ENCODE assay signal across 20 cellular contexts in the genomic region with DNA sequence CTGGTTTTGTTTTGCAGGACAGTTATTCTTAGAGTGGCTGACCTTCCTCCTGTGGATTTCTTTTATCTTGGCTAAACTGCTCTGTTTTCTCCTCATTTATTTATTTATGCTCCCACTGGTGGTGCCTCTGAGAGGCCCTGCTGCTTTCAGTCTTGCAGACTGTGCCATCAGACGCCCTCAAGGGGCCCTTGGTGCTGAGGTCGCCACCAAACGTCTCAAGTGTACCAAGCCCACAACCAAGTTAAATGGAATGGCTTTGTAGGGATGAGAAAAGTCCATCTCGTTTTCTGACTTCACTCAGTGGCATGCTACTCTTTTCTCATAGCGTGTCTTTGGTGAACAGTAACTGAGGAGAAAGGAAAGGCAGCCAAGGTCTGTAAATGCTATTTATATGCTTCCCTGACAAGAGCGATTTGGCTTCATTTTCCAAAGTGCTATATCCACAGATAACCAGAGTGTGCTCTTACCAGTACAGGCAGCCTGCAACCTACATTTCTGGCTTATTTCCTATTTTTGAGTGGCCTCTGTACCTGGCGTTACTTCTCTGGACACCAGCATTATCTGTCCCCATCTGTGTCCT.
DNase-seq lines count a peak whose midpoint lies in the region; ATAC-seq, FAIRE-seq and TF ChIP-seq lines count a peak whose summit lies in the region.
"Had no signal": no experiment of that assay in that cellular context is flagged by ENCODE, and none has a peak within 500 bp of the region (broad histone marks: within the 10 kb centered on the region; RNA-seq: fewer than 3 reads in every experiment).

No MANE protein-coding gene starts in this region.

- H3K4me1 ChIP-seq in adipocyte (ENCODE audit: control insufficient read depth, insufficient read depth, low read length) (peaks cover 25% of the 10 kb centered on the region), cardiac muscle cell (ENCODE audit: low read depth) (peaks cover 13% of the 10 kb centered on the region), prostate gland (replicated peaks) (no peaks in the 10 kb centered on the region)

- 54% methylated on average over 7 of the region's 7 CpGs for WGBS in prostate gland

- intact Hi-C loops in prostate gland (cut with DNase I), result no loop called here

- TF ChIP-seq CTCF in cardiac muscle cell (IDR thresholded peaks at IDR 0.05; ENCODE audit: low read depth, low read length) (no peak), prostate gland (IDR thresholded peaks at IDR 0.05) (no peak)

- DNase-seq in DMS79 (lab: John Stamatoyannopoulos, UW), result peak; percentile 58
- DNase-seq in adipocyte (ENCODE audit: low read depth), result peak; percentile 17
- peak; percentile 27 for DNase-seq in cardiac muscle cell (ENCODE audit: low read depth in 1 of 2, low spot score in 1 of 2)
- peak; percentile 27 for DNase-seq in prostate gland (ENCODE audit: low spot score)
- DNase-seq in NCI-H2029 treated with DMSO at 0.1 percent for 48 hours (lab: John Stamatoyannopoulos, UW), result no peak
- no peak for DNase-seq in GM12892 (ENCODE audit: insufficient read length)
- no peak for DNase-seq in NAMALWA (ENCODE audit: low spot score)
- DNase-seq: activated naive CD8-positive, alpha-beta T cell treated with anti-CD3 and anti-CD28 coated beads for 36 hours; head of caudate nucleus; NCI-H1417; posterior cingulate gyrus; SK-N-SH; stimulated activated CD4-positive, alpha-beta T cell treated with anti-CD3 and anti-CD28 coated beads, Interleukin-2, amount 100 ng/mL, for 48 hours; stimulated activated naive CD4-positive, alpha-beta T cell; WERI-Rb-1 had no signal

- H3K9me3 ChIP-seq in adipocyte (ENCODE audit: control insufficient read depth, low read length), result no peaks in the 10 kb centered on the region
- no peaks in the 10 kb centered on the region for H3K9me3 ChIP-seq in cardiac muscle cell (ENCODE audit: low read depth)
- H3K9me3 ChIP-seq in prostate gland, result no peaks in the 10 kb centered on the region
- H3K9me3 ChIP-seq: SK-N-SH had no signal

- H3K27me3 ChIP-seq in adipocyte (replicated peaks; ENCODE audit: control insufficient read depth, insufficient read depth, low read length) (no peaks in the 10 kb centered on the region), cardiac muscle cell (no peaks in the 10 kb centered on the region), prostate gland (replicated peaks; ENCODE audit: insufficient read depth) (no peaks in the 10 kb centered on the region)

- FAIRE-seq in GM12892 (lab: Jason Lieb, UNC), result no peak
- FAIRE-seq: A204.1, endothelial cell of umbilical vein had no signal

- no peak for ATAC-seq in GM18511 (IDR thresholded peaks at IDR 0.05; ENCODE audit: unreplicated experiment)
- ATAC-seq: GM23338 had no signal

- no peak overlapping the region for H3K9ac ChIP-seq in adipocyte (ENCODE audit: low read length)
- H3K9ac ChIP-seq: SK-N-SH had no signal

- H3K27ac ChIP-seq in cardiac muscle cell (peak overlapping the region; percentile 42), prostate gland (no peak overlapping the region)
- H3K27ac ChIP-seq: skin epidermis, WERI-Rb-1 had no signal

- no peak for TF ChIP-seq POLR2A in prostate gland (IDR thresholded peaks at IDR 0.05)
- TF ChIP-seq POLR2A in GM12892 (IDR thresholded peaks at IDR 0.05; ENCODE audit: low read depth, low read length), result no peak

- H3K4me3 ChIP-seq in adipocyte (ENCODE audit: low read length) (no peak overlapping the region), cardiac muscle cell (no peak overlapping the region), prostate gland (no peak overlapping the region)
- H3K4me3 ChIP-seq: GM23338, skin epidermis had no signal

- H3K36me3 ChIP-seq in adipocyte (ENCODE audit: control insufficient read depth, insufficient read depth, low read length, severe bottlenecking) (no peaks in the 10 kb centered on the region), cardiac muscle cell (no peaks in the 10 kb centered on the region), prostate gland (no peaks in the 10 kb centered on the region)
- H3K36me3 ChIP-seq: WERI-Rb-1 had no signal

Comparison
In these comparisons a context has a peak if more than half of its experiments do, and no peak if none do; other contexts are left out.
1. DNase-seq: peak in DMS79 (single experiment), adipocyte (single experiment), cardiac muscle cell (2 of 2) and prostate gland (single experiment); none in NCI-H2029 treated with DMSO at 0.1 percent for 48 hours (single experiment), GM12892 (single experiment) and NAMALWA (single experiment).